In genomic region chr19:52048604-52049493, GRCh38 we compare ENCODE assay signal across 9 cellular contexts. TPM values are rescaled to one million over a fixed set of nuclear protein-coding genes. Genes with fewer than 3 reads are reported as not detected.
DNase-seq lines count a peak whose midpoint lies in the region; ATAC-seq and TF ChIP-seq lines count a peak whose summit lies in the region.
"Had no signal": no experiment of that assay in that cellular context is flagged by ENCODE, and none has a peak within 500 bp of the region (broad histone marks: within the 10 kb centered on the region; RNA-seq: fewer than 3 reads in every experiment).

Gene ZNF432 (minus strand): TSS chr19:52048838. CDS start chr19:52046868, 1,970 bp downstream.

- H3K9ac ChIP-seq in liver (ENCODE audit: low read depth in 1 of 2, low read length in 2 of 2): peak within 1 kb of the TSS; percentile 83 to 97

- DNase-seq in AML-193 (lab: John Stamatoyannopoulos, UW) (peak; percentile 88 to 89), NCI-H526 (lab: John Stamatoyannopoulos, UW) (peak; percentile 89 to 97), dermis microvascular lymphatic vessel endothelial cell (ENCODE audit: low read depth in 2 of 2) (peak; percentile 74 to 94)
- peak; percentile 87 for DNase-seq in activated CD4-positive, alpha-beta memory T cell treated with anti-CD3 and anti-CD28 coated beads for 36 hours
- DNase-seq in stimulated activated CD4-positive, alpha-beta T cell treated with anti-CD3 and anti-CD28 coated beads, Interleukin-4, amount 100 ng/mL, for 1 hour: peak; percentile 80

- WGBS in liver: under 1% methylated on average over 56 of the region's 56 CpGs

- H3K36me3 ChIP-seq in liver (ENCODE audit: control insufficient read depth in 4 of 4, insufficient read depth in 3 of 4, low read depth in 1 of 4, low read length in 3 of 4): peaks cover 7 to 29% (median 24%) of the 10 kb centered on the region in 4 donors

- no peaks in the 10 kb centered on the region for H3K27me3 Mint-ChIP-seq in activated CD4-positive, alpha-beta memory T cell treated with anti-CD3 and anti-CD28 coated beads for 36 hours

- H3K4me1 Mint-ChIP-seq in activated CD4-positive, alpha-beta memory T cell treated with anti-CD3 and anti-CD28 coated beads for 36 hours (ENCODE audit: low read depth): peaks cover 13% of the 10 kb centered on the region

- no peaks in the 10 kb centered on the region for H3K27me3 ChIP-seq in liver (ENCODE audit: control insufficient read depth in 4 of 4, insufficient read depth in 4 of 4, low read length in 3 of 4)

- ATAC-seq in HG03432 (IDR thresholded peaks at IDR 0.05; ENCODE audit: unreplicated experiment): peak; percentile 86
- ATAC-seq: Panc1 had no signal

- no peak for TF ChIP-seq CTCF in liver (IDR thresholded peaks at IDR 0.05; ENCODE audit: low read depth, low read length, missing input control)

- peaks cover 0 to 5% (median 0%) of the 10 kb centered on the region in 4 donors for H3K4me1 ChIP-seq in liver (ENCODE audit: control insufficient read depth in 4 of 4, insufficient read depth in 4 of 4, low read length in 3 of 4)

- CTCF ChIA-PET in activated CD4-positive, alpha-beta memory T cell treated with anti-CD3 and anti-CD28 coated beads for 36 hours (lab: Charles Lee): no interaction called here

- peak within 1 kb of the TSS; percentile 92 for H3K4me3 Mint-ChIP-seq in activated CD4-positive, alpha-beta memory T cell treated with anti-CD3 and anti-CD28 coated beads for 36 hours

- no peak for TF ChIP-seq RAD21 in liver (IDR thresholded peaks at IDR 0.05)

- H3K9me3 ChIP-seq in liver (ENCODE audit: control insufficient read depth in 4 of 4, low read length in 3 of 4): peaks cover 19 to 40% (median 27%) of the 10 kb centered on the region in 4 donors

- H3K27ac Mint-ChIP-seq in activated CD4-positive, alpha-beta memory T cell treated with anti-CD3 and anti-CD28 coated beads for 36 hours: peak within 1 kb of the TSS; percentile 97

- TF ChIP-seq POLR2A in GM19193 (IDR thresholded peaks at IDR 0.05; ENCODE audit: extremely low read depth, insufficient read depth, insufficient read length): peak; percentile 63

- POLR2A ChIA-PET in activated CD4-positive, alpha-beta memory T cell treated with anti-CD3 and anti-CD28 coated beads for 36 hours (lab: Charles Lee): interaction anchor here (0.6 to 1.6 kb wide), 6 partner anchors 11 to 178 kb away, joined by 3 to 8 read pairs (median 3); partner anchors contain the start of gene ZNF614

- peak within 1 kb of the TSS; percentile 63 to 96 (median 92) for H3K4me3 ChIP-seq in liver (ENCODE audit: low read depth in 1 of 3, low read length in 3 of 3)

- peaks cover 77% of the 10 kb centered on the region for H3K36me3 Mint-ChIP-seq in activated CD4-positive, alpha-beta memory T cell treated with anti-CD3 and anti-CD28 coated beads for 36 hours

- H3K27ac ChIP-seq in liver (ENCODE audit: low read depth in 1 of 2, low read length in 2 of 2): peak within 1 kb of the TSS; percentile 93 to 98

- intact Hi-C loops in activated CD4-positive, alpha-beta memory T cell treated with anti-CD3 and anti-CD28 coated beads for 36 hours (cut with micrococcal nuclease): loop anchor here (1.0 to 5.0 kb wide), 5 partner anchors 21 to 1283 kb away; partner anchors contain the start of genes ZNF350, ZNF613, ZNF614 and ZNF845

- H3K9me3 Mint-ChIP-seq in activated CD4-positive, alpha-beta memory T cell treated with anti-CD3 and anti-CD28 coated beads for 36 hours: peaks cover 58% of the 10 kb centered on the region

TF ChIP-seq in liver, 16 proteins besides CTCF, POLR2A, EP300 and RAD21:
- no peak for TF ChIP-seq NR2F2 (IDR thresholded peaks at IDR 0.05)
- peak; percentile 28 for TF ChIP-seq MAX (IDR thresholded peaks at IDR 0.05)
- TF ChIP-seq HNF4G (IDR thresholded peaks at IDR 0.05): no peak
- TF ChIP-seq SP1 (IDR thresholded peaks at IDR 0.05): peak; percentile 20
- TF ChIP-seq FOXA1 (IDR thresholded peaks at IDR 0.05): no peak
- TF ChIP-seq HNF4A (conservative IDR thresholded peaks at IDR 0.05): no peak
- TF ChIP-seq JUND (IDR thresholded peaks at IDR 0.05): no peak
- no peak for TF ChIP-seq REST (IDR thresholded peaks at IDR 0.05)
- TF ChIP-seq RXRA (IDR thresholded peaks at IDR 0.05): no peak
- TF ChIP-seq GABPA (IDR thresholded peaks at IDR 0.05 in 1 of 2, conservative IDR thresholded peaks at IDR 0.05 in 1 of 2): peak in 1 of 2 donors; percentile 77
- peak in 1 of 2 donors; percentile 36 for TF ChIP-seq EGR1 (IDR thresholded peaks at IDR 0.05; ENCODE audit: low read depth in 2 of 2)
- peak; percentile 99 for TF ChIP-seq YY1 (IDR thresholded peaks at IDR 0.05)
- TF ChIP-seq ATF3 (IDR thresholded peaks at IDR 0.05): peak; percentile 35
- no peak for TF ChIP-seq TAF1 (conservative IDR thresholded peaks at IDR 0.05)
- no peak for TF ChIP-seq FOXA2 (IDR thresholded peaks at IDR 0.05)
- TF ChIP-seq ZBTB33 (IDR thresholded peaks at IDR 0.05): peak; percentile 3
TF ChIP-seq in liver: peak in this region for 7.

RNA-seq across cellular contexts. Expression of gene ZNF432, which starts in this region (rescaled TPM):
- 1 to 10 TPM; 8.3 to 8.8 TPM for total RNA-seq in activated CD4-positive, alpha-beta memory T cell treated with anti-CD3 and anti-CD28 coated beads for 36 hours
- 4.5 and 4.9 TPM in 2 replicates for total RNA-seq in dermis microvascular lymphatic vessel endothelial cell
- 1 to 10 TPM; 2.8 to 4.8 TPM for total RNA-seq in liver
- under 1 TPM; 0.83 to 0.99 TPM for polyA plus RNA-seq in liver

Comparison
In these comparisons a context has a peak if more than half of its experiments do, and no peak if none do; other contexts are left out.
1. Peak in every context shown above with its lines: DNase-seq, ATAC-seq, H3K4me3 ChIP-seq and H3K27ac ChIP-seq.